In the genomic region with DNA sequence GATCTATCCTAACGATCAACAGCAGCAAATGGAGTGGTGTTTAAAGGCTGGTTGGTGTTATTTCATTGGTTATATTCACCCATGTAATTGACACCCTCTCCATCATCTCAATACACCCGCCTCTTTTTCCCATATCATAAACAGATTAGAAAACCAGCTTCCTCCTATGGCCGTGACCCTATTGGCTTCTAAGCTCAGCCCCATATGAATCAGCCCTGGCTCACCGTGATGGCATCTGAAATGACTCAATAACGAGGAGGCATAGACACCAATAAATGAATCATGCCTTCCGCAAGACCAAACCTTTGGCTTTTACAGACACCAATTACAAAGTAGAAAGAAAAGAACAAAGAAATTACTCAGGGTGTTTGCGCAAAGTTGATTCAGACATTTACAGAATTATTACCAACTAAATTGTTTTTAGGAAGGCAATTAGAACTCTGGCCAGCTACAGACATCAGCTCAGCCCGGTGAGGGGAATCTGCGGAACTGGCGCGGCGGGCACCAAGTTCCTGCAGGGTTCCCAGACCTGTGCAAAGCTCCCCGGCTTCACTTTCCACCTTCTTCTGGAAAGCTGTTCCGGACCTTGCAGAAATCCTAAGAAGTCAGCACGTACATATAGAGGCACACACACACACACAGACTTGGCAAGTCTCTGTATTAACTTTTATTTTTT, we compare ENCODE assay signal across 8 cellular contexts. TPM values are rescaled to one million over a fixed set of nuclear protein-coding genes. Genes with fewer than 3 reads are reported as not detected.
DNase-seq lines count a peak whose midpoint lies in the region; ATAC-seq and TF ChIP-seq lines count a peak whose summit lies in the region.

No MANE protein-coding gene starts in this region.

- H3K9me3 ChIP-seq in BLaER1 (no peaks in the 10 kb centered on the region), gastrocnemius medialis (no peaks in the 10 kb centered on the region)

- no peak overlapping the region for H2BK120ac ChIP-seq in mesendoderm (ENCODE audit: low read depth, low read length)

- no peak overlapping the region for H2AK5ac ChIP-seq in mesendoderm (ENCODE audit: low read length)

- intact Hi-C loops in gastrocnemius medialis (cut with DNase I; ENCODE audit: low total_unique reads) = no loop called here

- DNase-seq in RKO (ENCODE audit: low spot score) (peak; percentile 99), mesendoderm (peak; percentile 59), C1 segment of cervical spinal cord (lab: John Stamatoyannopoulos, UW) (no peak), gastrocnemius medialis (no peak), DMS79 treated with DMSO at 0.1 percent for 48 hours (lab: John Stamatoyannopoulos, UW) (no peak)
- DNase-seq in activated naive CD8-positive, alpha-beta T cell treated with anti-CD3 and anti-CD28 coated beads, Interleukin-2, amount 50 U/mL, for 16 hours (ENCODE audit: low read depth, low spot score) = peak; percentile 17

- no peak for TF ChIP-seq CTCF in gastrocnemius medialis (IDR thresholded peaks at IDR 0.05 in 4 of 5, conservative IDR thresholded peaks at IDR 0.05 in 1 of 5)

- H2BK5ac ChIP-seq in mesendoderm (ENCODE audit: low read length) = no peak overlapping the region

- peaks cover 100% of the 10 kb centered on the region for H3K4me1 ChIP-seq in BLaER1
- H3K4me1 ChIP-seq in mesendoderm (ENCODE audit: control insufficient read depth, low read depth, low read length) = peaks cover 4% of the 10 kb centered on the region
- H3K4me1 ChIP-seq in gastrocnemius medialis = peaks cover 18 to 26% of the 10 kb centered on the region in 2 donors

- peaks cover 6% of the 10 kb centered on the region for H3K79me1 ChIP-seq in mesendoderm (ENCODE audit: low read length)

- H3K4me3 ChIP-seq in BLaER1 (no peak overlapping the region), mesendoderm (ENCODE audit: low read length) (no peak overlapping the region), gastrocnemius medialis (no peak overlapping the region)

- no peak overlapping the region for H3K4ac ChIP-seq in mesendoderm (ENCODE audit: low read depth, low read length)

- WGBS in mesendoderm (ENCODE audit: extremely low coverage, insufficient coverage, low lambda C conversion rate) = no CpG with 5 or more reads among the region's 15 CpGs

- peaks cover 8% of the 10 kb centered on the region; the same call in 1 of the 2 replicates for H3K36me3 ChIP-seq in BLaER1
- no peaks in the 10 kb centered on the region for H3K36me3 ChIP-seq in mesendoderm (ENCODE audit: control insufficient read depth, insufficient read depth, low read length)
- H3K36me3 ChIP-seq in gastrocnemius medialis = no peaks in the 10 kb centered on the region

- H3K79me2 ChIP-seq in mesendoderm (ENCODE audit: control insufficient read depth, insufficient read depth, low read length) = peaks cover 99% of the 10 kb centered on the region

- H4K8ac ChIP-seq in mesendoderm (ENCODE audit: low read depth, low read length) = no peak overlapping the region

- H3K27ac ChIP-seq in BLaER1 (no peak overlapping the region), mesendoderm (ENCODE audit: low read depth, low read length) (no peak overlapping the region), gastrocnemius medialis (no peak overlapping the region)

- H3K23ac ChIP-seq in mesendoderm (ENCODE audit: low read length) = no peak overlapping the region

- in situ Hi-C loops in gastrocnemius medialis (cut with MboI; ENCODE audit: low sequenced_read_pairs in 4 of 4) = no loop called here

- H4K5ac ChIP-seq in mesendoderm (ENCODE audit: low read length) = no peak overlapping the region

- H3K56ac ChIP-seq in mesendoderm (ENCODE audit: low read length) = no peak overlapping the region

- no peak for TF ChIP-seq POLR2A in gastrocnemius medialis (IDR thresholded peaks at IDR 0.05)

- H4K20me1 ChIP-seq in BLaER1 = peaks cover 100% of the 10 kb centered on the region

- H3K9ac ChIP-seq in BLaER1 (no peak overlapping the region), mesendoderm (ENCODE audit: low read length) (no peak overlapping the region)

- no peak overlapping the region for H2BK15ac ChIP-seq in mesendoderm (replicated peaks; ENCODE audit: low read depth)

- no peaks in the 10 kb centered on the region for H3K27me3 ChIP-seq in BLaER1
- no peaks in the 10 kb centered on the region for H3K27me3 ChIP-seq in mesendoderm (ENCODE audit: insufficient read depth, low read length, poor library complexity)
- no peaks in the 10 kb centered on the region for H3K27me3 ChIP-seq in gastrocnemius medialis

- H3K18ac ChIP-seq in mesendoderm (ENCODE audit: low read length) = no peak overlapping the region

- ATAC-seq in GM18520 (IDR thresholded peaks at IDR 0.05; ENCODE audit: unreplicated experiment) (no peak), gastrocnemius medialis (no peak)

- peak overlapping the region; percentile 81 for H3K4me2 ChIP-seq in BLaER1
- no peak overlapping the region for H3K4me2 ChIP-seq in mesendoderm (ENCODE audit: low read length)

RNA-seq across cellular contexts. Expression of gene PMEPA1, which starts 11.5 kb away (rescaled TPM):
- 52.6 TPM for polyA plus RNA-seq in mesendoderm (2013, experiment 1 of 2)
- polyA plus RNA-seq in mesendoderm (2013, experiment 2 of 2) = 52.5 TPM
- 1 to 10 TPM; 1.5 to 8.1 (median 5.8) TPM for total RNA-seq in gastrocnemius medialis

Comparison
In these comparisons a context has a peak if more than half of its experiments do, and no peak if none do; other contexts are left out.
1. DNase-seq: peak in RKO (single experiment), activated naive CD8-positive, alpha-beta T cell treated with anti-CD3 and anti-CD28 coated beads, Interleukin-2, amount 50 U/mL, for 16 hours (single experiment) and mesendoderm (single experiment); none in C1 segment of cervical spinal cord (0 of 14), gastrocnemius medialis (0 of 2) and DMS79 treated with DMSO at 0.1 percent for 48 hours (single experiment).